Comparison of ENCODE assay signal across 1 cellular context in the genomic region with DNA sequence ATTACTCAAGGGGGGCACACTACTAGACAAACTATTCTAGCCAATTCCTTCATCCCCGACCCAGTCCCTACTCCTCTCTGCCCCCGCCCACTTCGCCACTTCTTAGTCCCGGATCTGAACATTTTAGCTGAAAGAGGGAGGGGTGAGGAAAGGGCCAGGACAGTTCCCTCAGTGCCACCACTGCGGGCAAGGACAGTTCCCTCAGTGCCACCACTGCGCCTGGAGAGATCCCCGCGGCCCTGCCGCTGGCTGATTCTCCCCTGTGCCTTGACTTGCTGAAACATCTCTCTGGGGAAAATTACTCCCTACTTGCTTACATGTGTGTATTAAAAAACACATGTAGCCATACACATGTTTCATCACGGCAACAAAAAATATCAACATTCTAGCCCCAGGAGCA.
TF ChIP-seq lines count a peak whose summit lies in the region.

No MANE protein-coding gene starts in this region.

TF ChIP-seq in WTC11, 78 proteins besides CTCF, POLR2A, EP300 and RAD21 (continued from another document):
- TF ChIP-seq, protein P1, sequence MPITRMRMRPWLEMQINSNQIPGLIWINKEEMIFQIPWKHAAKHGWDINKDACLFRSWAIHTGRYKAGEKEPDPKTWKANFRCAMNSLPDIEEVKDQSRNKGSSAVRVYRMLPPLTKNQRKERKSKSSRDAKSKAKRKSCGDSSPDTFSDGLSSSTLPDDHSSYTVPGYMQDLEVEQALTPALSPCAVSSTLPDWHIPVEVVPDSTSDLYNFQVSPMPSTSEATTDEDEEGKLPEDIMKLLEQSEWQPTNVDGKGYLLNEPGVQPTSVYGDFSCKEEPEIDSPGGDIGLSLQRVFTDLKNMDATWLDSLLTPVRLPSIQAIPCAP (CRISPR knock-in tag; IDR thresholded peaks at IDR 0.05): no peak
- TF ChIP-seq, protein P2, sequence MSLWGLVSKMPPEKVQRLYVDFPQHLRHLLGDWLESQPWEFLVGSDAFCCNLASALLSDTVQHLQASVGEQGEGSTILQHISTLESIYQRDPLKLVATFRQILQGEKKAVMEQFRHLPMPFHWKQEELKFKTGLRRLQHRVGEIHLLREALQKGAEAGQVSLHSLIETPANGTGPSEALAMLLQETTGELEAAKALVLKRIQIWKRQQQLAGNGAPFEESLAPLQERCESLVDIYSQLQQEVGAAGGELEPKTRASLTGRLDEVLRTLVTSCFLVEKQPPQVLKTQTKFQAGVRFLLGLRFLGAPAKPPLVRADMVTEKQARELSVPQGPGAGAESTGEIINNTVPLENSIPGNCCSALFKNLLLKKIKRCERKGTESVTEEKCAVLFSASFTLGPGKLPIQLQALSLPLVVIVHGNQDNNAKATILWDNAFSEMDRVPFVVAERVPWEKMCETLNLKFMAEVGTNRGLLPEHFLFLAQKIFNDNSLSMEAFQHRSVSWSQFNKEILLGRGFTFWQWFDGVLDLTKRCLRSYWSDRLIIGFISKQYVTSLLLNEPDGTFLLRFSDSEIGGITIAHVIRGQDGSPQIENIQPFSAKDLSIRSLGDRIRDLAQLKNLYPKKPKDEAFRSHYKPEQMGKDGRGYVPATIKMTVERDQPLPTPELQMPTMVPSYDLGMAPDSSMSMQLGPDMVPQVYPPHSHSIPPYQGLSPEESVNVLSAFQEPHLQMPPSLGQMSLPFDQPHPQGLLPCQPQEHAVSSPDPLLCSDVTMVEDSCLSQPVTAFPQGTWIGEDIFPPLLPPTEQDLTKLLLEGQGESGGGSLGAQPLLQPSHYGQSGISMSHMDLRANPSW (CRISPR knock-in tag; conservative IDR thresholded peaks at IDR 0.05; ENCODE audit: low read depth): no peak
- TF ChIP-seq ZNF423 (CRISPR knock-in tag; IDR thresholded peaks at IDR 0.05) (no peak), ZNF317 (CRISPR knock-in tag; IDR thresholded peaks at IDR 0.05; ENCODE audit: borderline replicate concordance, low read depth) (no peak), NR3C1 (CRISPR knock-in tag; conservative IDR thresholded peaks at IDR 0.05; ENCODE audit: low read depth) (no peak), NR2C2 (CRISPR knock-in tag; IDR thresholded peaks at IDR 0.05) (no peak), ZNF416 (CRISPR knock-in tag; IDR thresholded peaks at IDR 0.05) (no peak), ATF1 (CRISPR knock-in tag; IDR thresholded peaks at IDR 0.05) (no peak), ZNF232 (CRISPR knock-in tag; IDR thresholded peaks at IDR 0.05) (no peak), HMGA2 (CRISPR knock-in tag; IDR thresholded peaks at IDR 0.05) (no peak)
- TF ChIP-seq, protein P3, sequence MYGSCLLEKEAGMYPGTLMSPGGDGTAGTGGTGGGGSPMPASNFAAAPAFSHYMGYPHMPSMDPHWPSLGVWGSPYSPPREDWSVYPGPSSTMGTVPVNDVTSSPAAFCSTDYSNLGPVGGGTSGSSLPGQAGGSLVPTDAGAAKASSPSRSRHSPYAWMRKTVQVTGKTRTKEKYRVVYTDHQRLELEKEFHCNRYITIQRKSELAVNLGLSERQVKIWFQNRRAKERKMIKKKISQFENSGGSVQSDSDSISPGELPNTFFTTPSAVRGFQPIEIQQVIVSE (CRISPR knock-in tag; IDR thresholded peaks at IDR 0.05; ENCODE audit: borderline replicate concordance): no peak
- TF ChIP-seq, protein P4, sequence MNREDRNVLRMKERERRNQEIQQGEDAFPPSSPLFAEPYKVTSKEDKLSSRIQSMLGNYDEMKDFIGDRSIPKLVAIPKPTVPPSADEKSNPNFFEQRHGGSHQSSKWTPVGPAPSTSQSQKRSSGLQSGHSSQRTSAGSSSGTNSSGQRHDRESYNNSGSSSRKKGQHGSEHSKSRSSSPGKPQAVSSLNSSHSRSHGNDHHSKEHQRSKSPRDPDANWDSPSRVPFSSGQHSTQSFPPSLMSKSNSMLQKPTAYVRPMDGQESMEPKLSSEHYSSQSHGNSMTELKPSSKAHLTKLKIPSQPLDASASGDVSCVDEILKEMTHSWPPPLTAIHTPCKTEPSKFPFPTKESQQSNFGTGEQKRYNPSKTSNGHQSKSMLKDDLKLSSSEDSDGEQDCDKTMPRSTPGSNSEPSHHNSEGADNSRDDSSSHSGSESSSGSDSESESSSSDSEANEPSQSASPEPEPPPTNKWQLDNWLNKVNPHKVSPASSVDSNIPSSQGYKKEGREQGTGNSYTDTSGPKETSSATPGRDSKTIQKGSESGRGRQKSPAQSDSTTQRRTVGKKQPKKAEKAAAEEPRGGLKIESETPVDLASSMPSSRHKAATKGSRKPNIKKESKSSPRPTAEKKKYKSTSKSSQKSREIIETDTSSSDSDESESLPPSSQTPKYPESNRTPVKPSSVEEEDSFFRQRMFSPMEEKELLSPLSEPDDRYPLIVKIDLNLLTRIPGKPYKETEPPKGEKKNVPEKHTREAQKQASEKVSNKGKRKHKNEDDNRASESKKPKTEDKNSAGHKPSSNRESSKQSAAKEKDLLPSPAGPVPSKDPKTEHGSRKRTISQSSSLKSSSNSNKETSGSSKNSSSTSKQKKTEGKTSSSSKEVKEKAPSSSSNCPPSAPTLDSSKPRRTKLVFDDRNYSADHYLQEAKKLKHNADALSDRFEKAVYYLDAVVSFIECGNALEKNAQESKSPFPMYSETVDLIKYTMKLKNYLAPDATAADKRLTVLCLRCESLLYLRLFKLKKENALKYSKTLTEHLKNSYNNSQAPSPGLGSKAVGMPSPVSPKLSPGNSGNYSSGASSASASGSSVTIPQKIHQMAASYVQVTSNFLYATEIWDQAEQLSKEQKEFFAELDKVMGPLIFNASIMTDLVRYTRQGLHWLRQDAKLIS (CRISPR knock-in tag; IDR thresholded peaks at IDR 0.05; ENCODE audit: borderline replicate concordance): no peak
- TF ChIP-seq, protein P5, sequence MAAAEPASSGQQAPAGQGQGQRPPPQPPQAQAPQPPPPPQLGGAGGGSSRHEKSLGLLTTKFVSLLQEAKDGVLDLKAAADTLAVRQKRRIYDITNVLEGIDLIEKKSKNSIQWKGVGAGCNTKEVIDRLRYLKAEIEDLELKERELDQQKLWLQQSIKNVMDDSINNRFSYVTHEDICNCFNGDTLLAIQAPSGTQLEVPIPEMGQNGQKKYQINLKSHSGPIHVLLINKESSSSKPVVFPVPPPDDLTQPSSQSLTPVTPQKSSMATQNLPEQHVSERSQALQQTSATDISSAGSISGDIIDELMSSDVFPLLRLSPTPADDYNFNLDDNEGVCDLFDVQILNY (CRISPR knock-in tag; IDR thresholded peaks at IDR 0.05): no peak
